ENCODE assay signal across 1 cellular context in genomic region chr6:33711140-33712129, GRCh38.
TF ChIP-seq lines count a peak whose summit lies in the region.

TSS of gene UQCC2 (minus strand) at chr6:33711700. CDS start at chr6:33711686, 14 bp downstream.

TF ChIP-seq in K562, 482 proteins besides CTCF, POLR2A, EP300 and RAD21 (continued from another document):
- TF ChIP-seq CREB3 (tag; conservative IDR thresholded peaks at IDR 0.05; ENCODE audit: low read depth) (no peak), ZBTB33 (CRISPR knock-in tag; IDR thresholded peaks at IDR 0.05) (peak; percentile 65; the same call in 1 of the 2 replicates), TBP (optimal IDR thresholded peaks at IDR 0.05; ENCODE audit: low read depth, low read length) (peak; percentile 98), CREM (IDR thresholded peaks at IDR 0.05; ENCODE audit: low read depth) (peak; percentile 35; the same call in 1 of the 2 replicates), CEBPB (tag; IDR thresholded peaks at IDR 0.05) (no peak), FOXK2 (conservative IDR thresholded peaks at IDR 0.05 in 1 of 2, IDR thresholded peaks at IDR 0.05 in 1 of 2; ENCODE audit: low read depth in 2 of 2) (no peak), NR4A1 (CRISPR knock-in tag; IDR thresholded peaks at IDR 0.05) (peak; percentile 56), NR4A1 (tag; IDR thresholded peaks at IDR 0.05) (0 out of 2 replicates have a peak, but pooled peaks have one; percentile 38), SRF (CRISPR knock-in tag; IDR thresholded peaks at IDR 0.05) (peak in 1 of 2 experiments; percentile 90; a peak in 2 of 4 replicates), ARID4B (CRISPR knock-in tag; IDR thresholded peaks at IDR 0.05) (peak; percentile 84), CHD4 (IDR thresholded peaks at IDR 0.05; ENCODE audit: insufficient read depth, insufficient replicate concordance, low read depth, low read length, poor library complexity, severe bottlenecking) (no peak), MTF1 (CRISPR knock-in tag; IDR thresholded peaks at IDR 0.05; ENCODE audit: borderline replicate concordance) (no peak), ZNF445 (CRISPR knock-in tag; IDR thresholded peaks at IDR 0.05; ENCODE audit: low read depth) (no peak), IRF9 (tag; IDR thresholded peaks at IDR 0.05) (no peak), MXD1 (CRISPR knock-in tag; IDR thresholded peaks at IDR 0.05; ENCODE audit: borderline replicate concordance, poor library complexity, severe bottlenecking) (no peak), TAF9B (IDR thresholded peaks at IDR 0.05; ENCODE audit: partially characterized antibody) (peak; percentile 99), RUNX1 (IDR thresholded peaks at IDR 0.05; ENCODE audit: low read depth) (no peak), BHLHE40 (IDR thresholded peaks at IDR 0.05; ENCODE audit: low read length) (peak; percentile 99), ZFX (CRISPR knock-in tag; IDR thresholded peaks at IDR 0.05) (peak; percentile 41; the same call in 1 of the 2 replicates)
